In genomic region chr2:12688898-12689297, GRCh38 we compare ENCODE assay signal across 29 cellular contexts.
"Had no signal": no experiment of that assay in that cellular context is flagged by ENCODE, and none has a peak within 500 bp of the region (broad histone marks: within the 10 kb centered on the region; RNA-seq: fewer than 3 reads in every experiment).

No MANE protein-coding gene starts in this region.

- H3K4me3 Mint-ChIP-seq: dendritic cell treated with granulocyte-macrophage colony-stimulating factor and Interleukin-4, amounts not matched to agents 40 ng/mL and 50 ng/mL, for 4 days; effector memory CD8-positive, alpha-beta T cell; endodermal cell had no signal

- H3K36me3 ChIP-seq: colonic mucosa, esophagus muscularis mucosa, esophagus squamous epithelium, gastrocnemius medialis, gastroesophageal sphincter, heart left ventricle, heart right ventricle had no signal

- H3K4me1 ChIP-seq: colonic mucosa had no signal

- H3K27me3 ChIP-seq: colonic mucosa, esophagus muscularis mucosa, esophagus squamous epithelium, gastrocnemius medialis, gastroesophageal sphincter, heart left ventricle had no signal

- FAIRE-seq: colon, endometrium, endothelial cell of umbilical vein, frontal cortex had no signal

- H3K27ac Mint-ChIP-seq: dendritic cell treated with granulocyte-macrophage colony-stimulating factor and Interleukin-4, amounts not matched to agents 40 ng/mL and 50 ng/mL, for 4 days; effector memory CD8-positive, alpha-beta T cell; endodermal cell had no signal

- H3K9me3 ChIP-seq: colonic mucosa, esophagus squamous epithelium, gastrocnemius medialis had no signal

- H3K4me3 ChIP-seq: colonic mucosa, coronary artery, dorsolateral prefrontal cortex, esophagus muscularis mucosa, esophagus squamous epithelium, gastrocnemius medialis, gastroesophageal sphincter, heart left ventricle, heart right ventricle had no signal

- ATAC-seq: effector memory CD8-positive, alpha-beta T cell; esophagus mucosa; foreskin keratinocyte; gastrocnemius medialis; gastroesophageal sphincter; heart left ventricle; heart right ventricle had no signal

- DNase-seq: colonic mucosa; cortex of kidney; dermis blood vessel endothelial cell; dorsolateral prefrontal cortex; effector CD4-positive, alpha-beta T cell; effector CD8-positive, alpha-beta T cell; effector memory CD4-positive, alpha-beta T cell; effector memory CD8-positive, alpha-beta T cell; endodermal cell; erythroblast; esophagus squamous epithelium; foreskin fibroblast; foreskin keratinocyte; foreskin melanocyte; gastrocnemius medialis; glutamatergic neuron; head of caudate nucleus; heart left ventricle; heart right ventricle had no signal

- H3K27ac ChIP-seq: colonic mucosa, coronary artery, dorsolateral prefrontal cortex, epithelial cell of prostate, esophagus muscularis mucosa, esophagus squamous epithelium, foreskin keratinocyte, gastrocnemius medialis, gastroesophageal sphincter, heart left ventricle, heart right ventricle had no signal
